Comparison of ENCODE assay signal across 17 cellular contexts in genomic region chr12:114848661-114849060, GRCh38.
DNase-seq lines count a peak whose midpoint lies in the region; ATAC-seq and TF ChIP-seq lines count a peak whose summit lies in the region.
"Had no signal": no experiment of that assay in that cellular context is flagged by ENCODE, and none has a peak within 500 bp of the region (broad histone marks: within the 10 kb centered on the region; RNA-seq: fewer than 3 reads in every experiment).

No MANE protein-coding gene starts in this region.

- H3K27ac ChIP-seq in heart right ventricle (no peak overlapping the region), A673 (ENCODE audit: low read depth, low read length, poor library complexity, severe bottlenecking) (no peak overlapping the region), trophoblast cell (ENCODE audit: low read depth, low read length) (no peak overlapping the region)
- H3K27ac ChIP-seq: coronary artery, foreskin keratinocyte had no signal

- no peak overlapping the region for H3K4ac ChIP-seq in trophoblast cell (ENCODE audit: low read depth, low read length)

- BruUV-seq in A673 (replicated peaks; lab: Mats Ljungman, UMichigan): no TSS peak

- H3K4me3 ChIP-seq in heart right ventricle (no peak overlapping the region), A673 (ENCODE audit: low read depth, low read length, poor library complexity, severe bottlenecking) (no peak overlapping the region), trophoblast cell (ENCODE audit: low read depth, low read length) (no peak overlapping the region)
- H3K4me3 ChIP-seq: coronary artery had no signal

- no peak overlapping the region for H2AFZ ChIP-seq in trophoblast cell (ENCODE audit: insufficient read depth, low read length, poor library complexity)

- no peaks in the 10 kb centered on the region for H3K9me3 ChIP-seq in heart right ventricle
- H3K9me3 ChIP-seq in A673 (ENCODE audit: low read depth, low read length, poor library complexity, severe bottlenecking): peaks cover 4% of the 10 kb centered on the region
- no peaks in the 10 kb centered on the region for H3K9me3 ChIP-seq in trophoblast cell (ENCODE audit: insufficient read depth, low read depth, low read length)

- H3K9ac ChIP-seq in trophoblast cell (ENCODE audit: low read length): no peak overlapping the region

- H3K23ac ChIP-seq in trophoblast cell (ENCODE audit: low read length): no peak overlapping the region

- peak in 6 of 8 donors; percentile 42 to 87 (median 66) for ATAC-seq in heart right ventricle
- ATAC-seq: foreskin keratinocyte had no signal

- H3K27me3 ChIP-seq in heart right ventricle: peaks cover 0 to 16% (median 0%) of the 10 kb centered on the region in 7 donors
- no peaks in the 10 kb centered on the region for H3K27me3 ChIP-seq in A673 (replicated peaks; ENCODE audit: insufficient read depth, low read depth, low read length, poor library complexity)
- no peaks in the 10 kb centered on the region for H3K27me3 ChIP-seq in trophoblast cell (ENCODE audit: insufficient read depth, low read length)
- H3K27me3 ChIP-seq: foreskin keratinocyte had no signal

- peaks cover 0 to 7% (median 0%) of the 10 kb centered on the region in 9 donors for H3K4me1 ChIP-seq in heart right ventricle
- no peaks in the 10 kb centered on the region for H3K4me1 ChIP-seq in A673 (ENCODE audit: insufficient read depth, low read length, poor library complexity, severe bottlenecking)
- H3K4me1 ChIP-seq in trophoblast cell (ENCODE audit: control insufficient read depth in 1 of 2, insufficient read depth in 2 of 2, low read length in 2 of 2): peaks cover 0 to 1% of the 10 kb centered on the region in 2 experiments
- H3K4me1 ChIP-seq: foreskin keratinocyte had no signal

- H3K4me2 ChIP-seq in trophoblast cell (ENCODE audit: low read length): no peak overlapping the region

- POLR2A ChIA-PET in A673 (lab: Charles Lee; ENCODE audit: low non-redundant PET): no interaction called here

- no peak overlapping the region for H4K12ac ChIP-seq in trophoblast cell (ENCODE audit: low read depth, low read length)

- no peak overlapping the region for H3K14ac ChIP-seq in trophoblast cell (ENCODE audit: low read length)

- TF ChIP-seq CTCF in heart right ventricle (IDR thresholded peaks at IDR 0.05): no peak
- TF ChIP-seq CTCF in A673 (conservative IDR thresholded peaks at IDR 0.05; ENCODE audit: low read depth, low read length): no peak

- H3K79me1 ChIP-seq in trophoblast cell (ENCODE audit: low read length): no peaks in the 10 kb centered on the region

- WGBS in heart right ventricle, 2 donors: 74 to 80% methylated on average over 1 of the region's 1 CpG
- WGBS in trophoblast cell (ENCODE audit: extremely low coverage, insufficient coverage, insufficient read length): no CpG with 5 or more reads among the region's 1 CpG

- H4K91ac ChIP-seq in trophoblast cell (ENCODE audit: low read depth, low read length): no peak overlapping the region

- no peak overlapping the region for H2BK120ac ChIP-seq in trophoblast cell (ENCODE audit: insufficient read depth, low read length, poor library complexity)

- CTCF ChIA-PET in A673 (lab: Charles Lee): no interaction called here

- DNase-seq in ELR (ENCODE audit: low read depth) (peak; percentile 34), amniotic epithelial cell (ENCODE audit: low read depth) (peak; percentile 74), heart right ventricle (peak in 1 of 2 donors; percentile 8), smooth muscle cell of the brain vasculature (ENCODE audit: low read depth, low spot score) (peak; percentile 81), A673 (ENCODE audit: low spot score) (no peak), NCI-H187 treated with DMSO at 0.1 percent for 48 hours (lab: John Stamatoyannopoulos, UW) (no peak), trophoblast cell (no peak)
- DNase-seq: activated B cell treated with CpG ODN at 0.5 μM for 24 hours; activated CD8-positive, alpha-beta memory T cell treated with anti-CD3 and anti-CD28 coated beads, Interleukin-2, amount 50 U/mL, for 4 hours; foreskin keratinocyte; immature natural killer cell; NCI-H1436; NCI-H510A treated with DMSO at 0.1 percent for 48 hours; stimulated activated CD4-positive, alpha-beta T cell treated with anti-CD3 and anti-CD28 coated beads, Interleukin-4, amount 100 ng/mL, for 4 hours; stimulated activated naive CD4-positive, alpha-beta T cell treated with Interleukin-2 at 50 U/mL for 16 hours; SW 1271 had no signal

- H3K36me3 ChIP-seq in heart right ventricle (no peaks in the 10 kb centered on the region), A673 (ENCODE audit: insufficient read depth, low read length, poor library complexity, severe bottlenecking) (no peaks in the 10 kb centered on the region), trophoblast cell (ENCODE audit: control insufficient read depth in 1 of 2, insufficient read depth in 2 of 2, low read length in 2 of 2) (no peaks in the 10 kb centered on the region)

- no peak overlapping the region for H4K8ac ChIP-seq in trophoblast cell (ENCODE audit: low read depth, low read length)

- intact Hi-C loops in heart right ventricle (cut with DNase I): no loop called here
- intact Hi-C loops in A673 (cut with micrococcal nuclease; ENCODE audit: unreplicated experiment): no loop called here

- H3K18ac ChIP-seq in trophoblast cell (ENCODE audit: low read length): no peak overlapping the region

- no peak overlapping the region for H2AK5ac ChIP-seq in trophoblast cell (ENCODE audit: low read length)

- no peaks in the 10 kb centered on the region for H3K79me2 ChIP-seq in trophoblast cell (ENCODE audit: control insufficient read depth, insufficient read depth, low read length, poor library complexity)

- H2BK12ac ChIP-seq in trophoblast cell (ENCODE audit: low read length): no peak overlapping the region

- H2BK5ac ChIP-seq in trophoblast cell (ENCODE audit: low read depth, low read length, poor library complexity): no peak overlapping the region

Comparison
In these comparisons a context has a peak if more than half of its experiments do, and no peak if none do; other contexts are left out.
1. DNase-seq: peak in ELR (single experiment), amniotic epithelial cell (single experiment) and smooth muscle cell of the brain vasculature (single experiment); none in A673 (single experiment), NCI-H187 treated with DMSO at 0.1 percent for 48 hours (single experiment) and trophoblast cell (0 of 2).